ENCODE assay signal across 8 cellular contexts in the genomic region with DNA sequence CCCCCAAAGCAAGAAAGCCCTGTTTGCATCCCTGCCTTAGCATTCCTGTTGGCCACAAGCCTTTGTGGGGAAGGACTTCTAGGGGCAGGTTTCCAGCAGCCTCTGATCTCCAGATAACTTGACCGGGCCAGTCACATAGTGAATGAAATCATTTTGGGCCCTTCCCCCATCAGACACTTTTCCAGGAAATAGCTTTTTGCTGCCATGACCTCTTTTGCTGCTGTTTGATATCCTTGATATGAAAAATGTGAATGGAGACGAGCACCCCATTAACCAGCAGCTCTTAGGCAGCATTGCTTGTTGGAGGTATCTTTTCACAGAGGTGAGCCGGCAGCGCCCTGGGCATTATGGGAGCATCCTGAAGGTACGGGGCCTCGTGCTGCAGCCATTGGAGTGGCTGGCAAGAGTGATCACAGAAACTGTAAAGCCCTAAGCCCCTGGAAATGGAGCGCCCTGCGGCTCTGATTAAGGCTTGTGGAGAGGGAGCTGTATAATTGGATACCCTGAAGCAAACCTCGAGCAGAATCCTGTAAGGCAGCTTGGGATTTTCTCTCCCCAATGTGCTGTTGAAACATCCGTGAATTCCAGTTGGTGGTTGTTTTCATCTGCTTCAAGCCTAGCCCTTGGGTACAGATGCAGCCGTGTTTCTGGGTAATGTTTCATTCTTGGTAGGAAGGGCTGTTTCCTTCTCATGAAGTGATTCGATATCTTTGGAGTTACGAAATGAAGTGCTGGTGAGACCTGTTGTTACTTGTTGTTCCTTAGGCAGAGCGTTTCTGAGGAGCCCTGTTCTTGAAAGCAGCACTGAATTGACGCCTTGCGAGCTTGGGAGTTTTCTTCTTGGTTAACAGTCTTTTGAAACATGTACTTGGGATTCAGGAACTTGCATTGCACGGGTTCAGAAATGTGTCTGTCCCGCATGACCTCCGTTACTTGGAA.
A peak's percentile ranks its signal among the peaks of the same experiment; 100 is the strongest.
DNase-seq lines count a peak whose midpoint lies in the region; TF ChIP-seq lines count a peak whose summit lies in the region.

No MANE protein-coding gene starts in this region.

- no peak for TF ChIP-seq POLR2A in prostate gland (IDR thresholded peaks at IDR 0.05)

- no peak for TF ChIP-seq CTCF in prostate gland (IDR thresholded peaks at IDR 0.05)

- no peak overlapping the region for H3K4me3 Mint-ChIP-seq in T-helper 2 cell treated with Interferon-gamma antibody and Interleukin-4, amounts not matched to agents 5 μg/mL and 100 μg/mL, for 36 hours

- no peaks in the 10 kb centered on the region for H3K36me3 Mint-ChIP-seq in T-helper 2 cell treated with Interferon-gamma antibody and Interleukin-4, amounts not matched to agents 5 μg/mL and 100 μg/mL, for 36 hours (ENCODE audit: low read depth)

- WGBS in esophagus, 2 donors = 53 to 55% methylated on average over 19 of the region's 19 CpGs
- WGBS in prostate gland = 28% methylated on average over 19 of the region's 19 CpGs

- H3K27ac ChIP-seq in esophagus (ENCODE audit: low read depth in 2 of 2, low read length in 1 of 2) = peak overlapping the region; percentile 52 to 70
- H3K27ac ChIP-seq in prostate gland = peak overlapping the region; percentile 28 to 56

- H3K4me3 ChIP-seq in esophagus (ENCODE audit: low read depth in 1 of 2, low read length in 2 of 2) (no peak overlapping the region), prostate gland (no peak overlapping the region)

- no peaks in the 10 kb centered on the region for H3K9me3 Mint-ChIP-seq in T-helper 2 cell treated with Interferon-gamma antibody and Interleukin-4, amounts not matched to agents 5 μg/mL and 100 μg/mL, for 36 hours

- H3K4me1 Mint-ChIP-seq in T-helper 2 cell treated with Interferon-gamma antibody and Interleukin-4, amounts not matched to agents 5 μg/mL and 100 μg/mL, for 36 hours (ENCODE audit: low read depth) = peaks cover 5% of the 10 kb centered on the region

- H3K9me3 ChIP-seq in esophagus (ENCODE audit: control insufficient read depth in 2 of 2, insufficient read depth in 1 of 2, low read depth in 1 of 2, low read length in 1 of 2) (no peaks in the 10 kb centered on the region), prostate gland (no peaks in the 10 kb centered on the region)

- H3K27me3 Mint-ChIP-seq in T-helper 2 cell treated with Interferon-gamma antibody and Interleukin-4, amounts not matched to agents 5 μg/mL and 100 μg/mL, for 36 hours (ENCODE audit: low read depth) = peaks cover 6% of the 10 kb centered on the region

- peak; percentile 21 for DNase-seq in DMS53 treated with DMSO at 0.1 percent for 48 hours (lab: John Stamatoyannopoulos, UW; ENCODE audit: unreplicated experiment)
- peak; percentile 75 for DNase-seq in NOMO-1 treated with dmso at 0.1 percent for 144 hours (lab: John Stamatoyannopoulos, UW; ENCODE audit: unreplicated experiment)
- peak; percentile 73 for DNase-seq in prostate gland (ENCODE audit: low spot score)
- DNase-seq in T-helper 2 cell treated with Interferon-gamma antibody and Interleukin-4, amounts not matched to agents 5 μg/mL and 100 μg/mL, for 36 hours (ENCODE audit: low spot score) = no peak
- DNase-seq in NCI-H128 (lab: John Stamatoyannopoulos, UW; ENCODE audit: unreplicated experiment) = no peak
- no peak for DNase-seq in NK-92 treated with Interleukin-12 subunit alpha and Interleukin-12 subunit beta, amount 100 ng/mL, for 24 hours (lab: John Stamatoyannopoulos, UW)
- no peak for DNase-seq in superior temporal gyrus (ENCODE audit: extremely low spot score)

- H3K27ac Mint-ChIP-seq in T-helper 2 cell treated with Interferon-gamma antibody and Interleukin-4, amounts not matched to agents 5 μg/mL and 100 μg/mL, for 36 hours = no peak overlapping the region

- H3K4me1 ChIP-seq in esophagus (ENCODE audit: control insufficient read depth in 2 of 2, insufficient read depth in 2 of 2, low read length in 1 of 2) = peaks cover 3 to 7% of the 10 kb centered on the region in 2 donors
- H3K4me1 ChIP-seq in prostate gland (replicated peaks) = no peaks in the 10 kb centered on the region

- no peaks in the 10 kb centered on the region for H3K36me3 ChIP-seq in esophagus (ENCODE audit: control insufficient read depth in 2 of 2, insufficient read depth in 2 of 2, low read length in 1 of 2)
- no peaks in the 10 kb centered on the region for H3K36me3 ChIP-seq in prostate gland

- intact Hi-C loops in prostate gland (cut with DNase I) = no loop called here

- no peaks in the 10 kb centered on the region for H3K27me3 ChIP-seq in esophagus (ENCODE audit: control insufficient read depth in 1 of 2, insufficient read depth in 2 of 2, low read length in 2 of 2)
- H3K27me3 ChIP-seq in prostate gland (replicated peaks; ENCODE audit: insufficient read depth) = no peaks in the 10 kb centered on the region

Comparison
In these comparisons a context has a peak if more than half of its experiments do, and no peak if none do; other contexts are left out.
1. DNase-seq: peak in DMS53 treated with DMSO at 0.1 percent for 48 hours (single experiment), NOMO-1 treated with dmso at 0.1 percent for 144 hours (single experiment) and prostate gland (single experiment); none in T-helper 2 cell treated with Interferon-gamma antibody and Interleukin-4, amounts not matched to agents 5 μg/mL and 100 μg/mL, for 36 hours (single experiment), NCI-H128 (single experiment), NK-92 treated with Interleukin-12 subunit alpha and Interleukin-12 subunit beta, amount 100 ng/mL, for 24 hours (single experiment) and superior temporal gyrus (single experiment).